Comparison of ENCODE assay signal across 11 cellular contexts in genomic region chr11:36724742-36725387, GRCh38.
DNase-seq lines count a peak whose midpoint lies in the region; ATAC-seq and TF ChIP-seq lines count a peak whose summit lies in the region.
"Had no signal": no experiment of that assay in that cellular context is flagged by ENCODE, and none has a peak within 500 bp of the region (broad histone marks: within the 10 kb centered on the region; RNA-seq: fewer than 3 reads in every experiment).

No MANE protein-coding gene starts in this region.

- no peak overlapping the region for H3K27ac ChIP-seq in lower lobe of right lung
- H3K27ac ChIP-seq in suprapubic skin: no peak overlapping the region

- 75% methylated on average over 5 of the region's 5 CpGs for WGBS in suprapubic skin

- TF ChIP-seq CTCF in lower lobe of right lung (IDR thresholded peaks at IDR 0.05): no peak
- TF ChIP-seq CTCF in suprapubic skin (IDR thresholded peaks at IDR 0.05): no peak

- no peak overlapping the region for H3K4me3 ChIP-seq in lower lobe of right lung
- H3K4me3 ChIP-seq in suprapubic skin: no peak overlapping the region

- ATAC-seq in GM18861 (IDR thresholded peaks at IDR 0.05; ENCODE audit: unreplicated experiment) (peak; percentile 75), GM21717 (IDR thresholded peaks at IDR 0.05; ENCODE audit: unreplicated experiment) (peak; percentile 85), HG03432 (IDR thresholded peaks at IDR 0.05; ENCODE audit: unreplicated experiment) (peak; percentile 85), lower lobe of right lung (peak; percentile 62 to 65)

- no peak for TF ChIP-seq EP300 in suprapubic skin (IDR thresholded peaks at IDR 0.05)

- DNase-seq in lower lobe of right lung: no peak
- DNase-seq in suprapubic skin (ENCODE audit: low spot score in 2 of 2): no peak
- no peak for DNase-seq in NCI-H2171 (lab: John Stamatoyannopoulos, UW)
- no peak for DNase-seq in inferior parietal cortex (ENCODE audit: extremely low spot score)
- DNase-seq in NK-92 (lab: John Stamatoyannopoulos, UW; ENCODE audit: unreplicated experiment): no peak
- DNase-seq: activated CD4-positive, CD25-positive, alpha-beta regulatory T cell treated with anti-CD3 and anti-CD28 coated beads, Interleukin-2, amount 50 U/mL, for 72 hours; MM.1S; stimulated activated CD4-positive, alpha-beta T cell treated with anti-CD3 and anti-CD28 coated beads, Interleukin-4, amount 100 ng/mL, for 4 hours had no signal

- intact Hi-C loops in lower lobe of right lung (cut with DNase I): no loop called here

- no peaks in the 10 kb centered on the region for H3K36me3 ChIP-seq in lower lobe of right lung
- H3K36me3 ChIP-seq in suprapubic skin: no peaks in the 10 kb centered on the region

- no peaks in the 10 kb centered on the region for H3K9me3 ChIP-seq in lower lobe of right lung
- no peaks in the 10 kb centered on the region for H3K9me3 ChIP-seq in suprapubic skin

- TF ChIP-seq POLR2A in suprapubic skin (IDR thresholded peaks at IDR 0.05): no peak

- H3K27me3 ChIP-seq in lower lobe of right lung (ENCODE audit: low read depth): no peaks in the 10 kb centered on the region
- peaks cover 2% of the 10 kb centered on the region for H3K27me3 ChIP-seq in suprapubic skin

- no peaks in the 10 kb centered on the region for H3K4me1 ChIP-seq in lower lobe of right lung
- H3K4me1 ChIP-seq in suprapubic skin: no peaks in the 10 kb centered on the region
